ENCODE assay signal across 1 cellular context in genomic region chr14:77320238-77320935, GRCh38.
TF ChIP-seq lines count a peak whose summit lies in the region.

A gene with protein sequence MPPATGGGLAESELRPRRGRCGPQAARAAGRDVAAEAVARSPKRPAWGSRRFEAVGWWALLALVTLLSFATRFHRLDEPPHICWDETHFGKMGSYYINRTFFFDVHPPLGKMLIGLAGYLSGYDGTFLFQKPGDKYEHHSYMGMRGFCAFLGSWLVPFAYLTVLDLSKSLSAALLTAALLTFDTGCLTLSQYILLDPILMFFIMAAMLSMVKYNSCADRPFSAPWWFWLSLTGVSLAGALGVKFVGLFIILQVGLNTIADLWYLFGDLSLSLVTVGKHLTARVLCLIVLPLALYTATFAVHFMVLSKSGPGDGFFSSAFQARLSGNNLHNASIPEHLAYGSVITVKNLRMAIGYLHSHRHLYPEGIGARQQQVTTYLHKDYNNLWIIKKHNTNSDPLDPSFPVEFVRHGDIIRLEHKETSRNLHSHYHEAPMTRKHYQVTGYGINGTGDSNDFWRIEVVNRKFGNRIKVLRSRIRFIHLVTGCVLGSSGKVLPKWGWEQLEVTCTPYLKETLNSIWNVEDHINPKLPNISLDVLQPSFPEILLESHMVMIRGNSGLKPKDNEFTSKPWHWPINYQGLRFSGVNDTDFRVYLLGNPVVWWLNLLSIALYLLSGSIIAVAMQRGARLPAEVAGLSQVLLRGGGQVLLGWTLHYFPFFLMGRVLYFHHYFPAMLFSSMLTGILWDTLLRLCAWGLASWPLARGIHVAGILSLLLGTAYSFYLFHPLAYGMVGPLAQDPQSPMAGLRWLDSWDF (minus strand): TSS chr14:77320883. CDS start chr14:77320681, 202 bp downstream.

TF ChIP-seq in WTC11, 78 proteins besides CTCF, POLR2A, EP300 and RAD21 (continued from another document):
- TF ChIP-seq HMGXB4 (CRISPR knock-in tag; IDR thresholded peaks at IDR 0.05) = peak; percentile 17; the same call in 1 of the 2 replicates
- TF ChIP-seq, protein P1, sequence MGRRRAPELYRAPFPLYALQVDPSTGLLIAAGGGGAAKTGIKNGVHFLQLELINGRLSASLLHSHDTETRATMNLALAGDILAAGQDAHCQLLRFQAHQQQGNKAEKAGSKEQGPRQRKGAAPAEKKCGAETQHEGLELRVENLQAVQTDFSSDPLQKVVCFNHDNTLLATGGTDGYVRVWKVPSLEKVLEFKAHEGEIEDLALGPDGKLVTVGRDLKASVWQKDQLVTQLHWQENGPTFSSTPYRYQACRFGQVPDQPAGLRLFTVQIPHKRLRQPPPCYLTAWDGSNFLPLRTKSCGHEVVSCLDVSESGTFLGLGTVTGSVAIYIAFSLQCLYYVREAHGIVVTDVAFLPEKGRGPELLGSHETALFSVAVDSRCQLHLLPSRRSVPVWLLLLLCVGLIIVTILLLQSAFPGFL (CRISPR knock-in tag; IDR thresholded peaks at IDR 0.05; ENCODE audit: borderline replicate concordance) = no peak
- TF ChIP-seq AR (CRISPR knock-in tag; IDR thresholded peaks at IDR 0.05) = no peak
- TF ChIP-seq ATF2 (CRISPR knock-in tag; IDR thresholded peaks at IDR 0.05; ENCODE audit: borderline replicate concordance, low read depth) = no peak
- TF ChIP-seq ATF1 (CRISPR knock-in tag; IDR thresholded peaks at IDR 0.05) = no peak
- no peak for TF ChIP-seq ZNF121 (CRISPR knock-in tag; IDR thresholded peaks at IDR 0.05)
- TF ChIP-seq, protein P2, sequence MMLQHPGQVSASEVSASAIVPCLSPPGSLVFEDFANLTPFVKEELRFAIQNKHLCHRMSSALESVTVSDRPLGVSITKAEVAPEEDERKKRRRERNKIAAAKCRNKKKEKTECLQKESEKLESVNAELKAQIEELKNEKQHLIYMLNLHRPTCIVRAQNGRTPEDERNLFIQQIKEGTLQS (CRISPR knock-in tag; conservative IDR thresholded peaks at IDR 0.05) = no peak
- peak; percentile 74; the same call in 1 of the 2 replicates for TF ChIP-seq NFE2L1 (CRISPR knock-in tag; IDR thresholded peaks at IDR 0.05)
- TF ChIP-seq ZNF396 (CRISPR knock-in tag; IDR thresholded peaks at IDR 0.05; ENCODE audit: borderline replicate concordance) = no peak
- TF ChIP-seq STAT6 (CRISPR knock-in tag; conservative IDR thresholded peaks at IDR 0.05; ENCODE audit: low read depth) = no peak
- TF ChIP-seq PRDM15 (CRISPR knock-in tag; IDR thresholded peaks at IDR 0.05) = peak; percentile 63
- TF ChIP-seq, protein P3, sequence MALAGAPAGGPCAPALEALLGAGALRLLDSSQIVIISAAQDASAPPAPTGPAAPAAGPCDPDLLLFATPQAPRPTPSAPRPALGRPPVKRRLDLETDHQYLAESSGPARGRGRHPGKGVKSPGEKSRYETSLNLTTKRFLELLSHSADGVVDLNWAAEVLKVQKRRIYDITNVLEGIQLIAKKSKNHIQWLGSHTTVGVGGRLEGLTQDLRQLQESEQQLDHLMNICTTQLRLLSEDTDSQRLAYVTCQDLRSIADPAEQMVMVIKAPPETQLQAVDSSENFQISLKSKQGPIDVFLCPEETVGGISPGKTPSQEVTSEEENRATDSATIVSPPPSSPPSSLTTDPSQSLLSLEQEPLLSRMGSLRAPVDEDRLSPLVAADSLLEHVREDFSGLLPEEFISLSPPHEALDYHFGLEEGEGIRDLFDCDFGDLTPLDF (CRISPR knock-in tag; IDR thresholded peaks at IDR 0.05) = no peak
- peak; percentile 73 for TF ChIP-seq FOXK1 (CRISPR knock-in tag; IDR thresholded peaks at IDR 0.05)
- TF ChIP-seq HMGA2 (CRISPR knock-in tag; IDR thresholded peaks at IDR 0.05) = no peak
- TF ChIP-seq TP53 (CRISPR knock-in tag; IDR thresholded peaks at IDR 0.05) = no peak
- TF ChIP-seq JUN (CRISPR knock-in tag; IDR thresholded peaks at IDR 0.05) = no peak
- no peak for TF ChIP-seq ELF4 (CRISPR knock-in tag; IDR thresholded peaks at IDR 0.05; ENCODE audit: low read depth)
- no peak for TF ChIP-seq SMAD3 (CRISPR knock-in tag; IDR thresholded peaks at IDR 0.05; ENCODE audit: borderline replicate concordance)
- TF ChIP-seq, protein P4, sequence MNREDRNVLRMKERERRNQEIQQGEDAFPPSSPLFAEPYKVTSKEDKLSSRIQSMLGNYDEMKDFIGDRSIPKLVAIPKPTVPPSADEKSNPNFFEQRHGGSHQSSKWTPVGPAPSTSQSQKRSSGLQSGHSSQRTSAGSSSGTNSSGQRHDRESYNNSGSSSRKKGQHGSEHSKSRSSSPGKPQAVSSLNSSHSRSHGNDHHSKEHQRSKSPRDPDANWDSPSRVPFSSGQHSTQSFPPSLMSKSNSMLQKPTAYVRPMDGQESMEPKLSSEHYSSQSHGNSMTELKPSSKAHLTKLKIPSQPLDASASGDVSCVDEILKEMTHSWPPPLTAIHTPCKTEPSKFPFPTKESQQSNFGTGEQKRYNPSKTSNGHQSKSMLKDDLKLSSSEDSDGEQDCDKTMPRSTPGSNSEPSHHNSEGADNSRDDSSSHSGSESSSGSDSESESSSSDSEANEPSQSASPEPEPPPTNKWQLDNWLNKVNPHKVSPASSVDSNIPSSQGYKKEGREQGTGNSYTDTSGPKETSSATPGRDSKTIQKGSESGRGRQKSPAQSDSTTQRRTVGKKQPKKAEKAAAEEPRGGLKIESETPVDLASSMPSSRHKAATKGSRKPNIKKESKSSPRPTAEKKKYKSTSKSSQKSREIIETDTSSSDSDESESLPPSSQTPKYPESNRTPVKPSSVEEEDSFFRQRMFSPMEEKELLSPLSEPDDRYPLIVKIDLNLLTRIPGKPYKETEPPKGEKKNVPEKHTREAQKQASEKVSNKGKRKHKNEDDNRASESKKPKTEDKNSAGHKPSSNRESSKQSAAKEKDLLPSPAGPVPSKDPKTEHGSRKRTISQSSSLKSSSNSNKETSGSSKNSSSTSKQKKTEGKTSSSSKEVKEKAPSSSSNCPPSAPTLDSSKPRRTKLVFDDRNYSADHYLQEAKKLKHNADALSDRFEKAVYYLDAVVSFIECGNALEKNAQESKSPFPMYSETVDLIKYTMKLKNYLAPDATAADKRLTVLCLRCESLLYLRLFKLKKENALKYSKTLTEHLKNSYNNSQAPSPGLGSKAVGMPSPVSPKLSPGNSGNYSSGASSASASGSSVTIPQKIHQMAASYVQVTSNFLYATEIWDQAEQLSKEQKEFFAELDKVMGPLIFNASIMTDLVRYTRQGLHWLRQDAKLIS (CRISPR knock-in tag; IDR thresholded peaks at IDR 0.05; ENCODE audit: borderline replicate concordance) = no peak
- no peak for TF ChIP-seq ZNF219 (CRISPR knock-in tag; IDR thresholded peaks at IDR 0.05; ENCODE audit: borderline replicate concordance)
- no peak for TF ChIP-seq ZBTB43 (CRISPR knock-in tag; IDR thresholded peaks at IDR 0.05)
